ENCODE assay signal across 11 cellular contexts in genomic region chr1:103108525-103109150, GRCh38. TPM values are rescaled to one million over a fixed set of nuclear protein-coding genes. Genes with fewer than 3 reads are reported as not detected.
DNase-seq lines count a peak whose midpoint lies in the region; ATAC-seq, FAIRE-seq and TF ChIP-seq lines count a peak whose summit lies in the region.
"Had no signal": no experiment of that assay in that cellular context is flagged by ENCODE, and none has a peak within 500 bp of the region (broad histone marks: within the 10 kb centered on the region; RNA-seq: fewer than 3 reads in every experiment).

No MANE protein-coding gene starts in this region.

- peak overlapping the region; percentile 51 for H3K4me3 ChIP-seq in A549
- peak overlapping the region; percentile 57 for H3K4me3 ChIP-seq in SJSA1
- H3K4me3 ChIP-seq: BLaER1 had no signal

- H3K4me1 Mint-ChIP-seq in activated T-cell treated with anti-CD3 and anti-CD28 coated beads, Interleukin-2, amount 50 U/mL, for 4 hours (ENCODE audit: low read depth) = peaks cover 4% of the 10 kb centered on the region
- H3K4me1 Mint-ChIP-seq in activated T-helper 17 cell treated with anti-CD3 and anti-CD28 coated beads, Interleukin-2, amount 50 U/mL, for 72 hours = peaks cover 5% of the 10 kb centered on the region

- peaks cover 27% of the 10 kb centered on the region for H3K27me3 Mint-ChIP-seq in activated T-cell treated with anti-CD3 and anti-CD28 coated beads, Interleukin-2, amount 50 U/mL, for 4 hours (ENCODE audit: low read depth)
- peaks cover 22% of the 10 kb centered on the region for H3K27me3 Mint-ChIP-seq in activated T-helper 17 cell treated with anti-CD3 and anti-CD28 coated beads, Interleukin-2, amount 50 U/mL, for 72 hours

- FAIRE-seq in A549 (lab: Jason Lieb, UNC) = no peak

- no peak for TF ChIP-seq EP300 in A549 (IDR thresholded peaks at IDR 0.05)

- 64% methylated on average over 17 of the region's 27 CpGs for WGBS in A549 (ENCODE audit: missing lambda C conversion rate)

- no peak for TF ChIP-seq RAD21 in A549 (conservative IDR thresholded peaks at IDR 0.05 in 1 of 2, IDR thresholded peaks at IDR 0.05 in 1 of 2)

- no peak overlapping the region for H3K4me3 Mint-ChIP-seq in activated T-cell treated with anti-CD3 and anti-CD28 coated beads, Interleukin-2, amount 50 U/mL, for 4 hours
- no peak overlapping the region for H3K4me3 Mint-ChIP-seq in activated T-helper 17 cell treated with anti-CD3 and anti-CD28 coated beads, Interleukin-2, amount 50 U/mL, for 72 hours

- no peaks in the 10 kb centered on the region for H3K27me3 ChIP-seq in SJSA1 (replicated peaks)

- H3K27ac ChIP-seq in A549 (peak overlapping the region; percentile 47 to 61; a peak in 5 of 6 replicates), SJSA1 (peak overlapping the region; percentile 68)
- H3K27ac ChIP-seq: BLaER1 had no signal

- H3K9me3 ChIP-seq in A549 = no peaks in the 10 kb centered on the region
- no peaks in the 10 kb centered on the region for H3K9me3 ChIP-seq in SJSA1 (replicated peaks)

- intact Hi-C loops in head of caudate nucleus (cut with DNase I) = loop anchor here (10.0 kb wide), 1 partner anchor 396 kb away; no protein-coding TSS in a partner anchor

- DNase-seq in A549 (ENCODE audit: low read depth in 1 of 2, low spot score in 1 of 2) (peak in 1 of 2 experiments; percentile 4), SJSA1 (ENCODE audit: low read depth in 1 of 2, low spot score in 2 of 2) (peak; percentile 86 to 90), head of caudate nucleus (peak in 39 of 42 donors; percentile 12 to 68 (median 40)), occipital lobe (lab: John Stamatoyannopoulos, UW) (peak; percentile 38), inferior parietal cortex (ENCODE audit: extremely low spot score) (no peak)
- DNase-seq in activated T-cell treated with anti-CD3 and anti-CD28 coated beads, Interleukin-2, amount 50 U/mL, for 4 hours = no peak
- DNase-seq: activated T-cell treated with anti-CD3 and anti-CD28 coated beads for 4 hours had no signal

- H3K4me1 ChIP-seq in A549 (peaks cover 4% of the 10 kb centered on the region; the same call in 1 of the 3 replicates), SJSA1 (replicated peaks) (peaks cover 42% of the 10 kb centered on the region)
- H3K4me1 ChIP-seq: BLaER1 had no signal

- ATAC-seq in A549 = peak in 1 of 2 experiments; percentile 76; a peak in 3 of 6 replicates
- no peak for ATAC-seq in HG03469 (IDR thresholded peaks at IDR 0.05; ENCODE audit: unreplicated experiment)
- ATAC-seq in activated T-cell treated with anti-CD3 and anti-CD28 coated beads, Interleukin-2, amount 50 U/mL, for 4 hours = no peak
- ATAC-seq in activated T-helper 17 cell treated with anti-CD3 and anti-CD28 coated beads, Interleukin-2, amount 50 U/mL, for 72 hours (replicated peaks) = no peak

- TF ChIP-seq CTCF in A549 (IDR thresholded peaks at IDR 0.05) = no peak

- CTCF ChIA-PET in A549 (lab: Yijun Ruan, JAX) = interaction anchor here (1.5 kb wide), 1 partner anchor 352 kb away, joined by 3 read pairs; no protein-coding TSS in a partner anchor

- H3K9me3 Mint-ChIP-seq in activated T-cell treated with anti-CD3 and anti-CD28 coated beads, Interleukin-2, amount 50 U/mL, for 4 hours = no peaks in the 10 kb centered on the region
- H3K9me3 Mint-ChIP-seq in activated T-helper 17 cell treated with anti-CD3 and anti-CD28 coated beads, Interleukin-2, amount 50 U/mL, for 72 hours = no peaks in the 10 kb centered on the region

- no peaks in the 10 kb centered on the region for H3K36me3 Mint-ChIP-seq in activated T-cell treated with anti-CD3 and anti-CD28 coated beads, Interleukin-2, amount 50 U/mL, for 4 hours (ENCODE audit: insufficient read depth)
- H3K36me3 Mint-ChIP-seq in activated T-helper 17 cell treated with anti-CD3 and anti-CD28 coated beads, Interleukin-2, amount 50 U/mL, for 72 hours (ENCODE audit: low read depth) = no peaks in the 10 kb centered on the region

- no peak for TF ChIP-seq POLR2A in A549 (IDR thresholded peaks at IDR 0.05; ENCODE audit: low read length)

- H3K27ac Mint-ChIP-seq in activated T-helper 17 cell treated with anti-CD3 and anti-CD28 coated beads, Interleukin-2, amount 50 U/mL, for 72 hours = no peak overlapping the region

- POLR2A ChIA-PET in A549 (lab: Yijun Ruan, JAX) = no interaction called here

- H3K36me3 ChIP-seq in SJSA1 = peaks cover 4% of the 10 kb centered on the region
- H3K36me3 ChIP-seq: BLaER1 had no signal

- H3K4me2 ChIP-seq in A549 = peak overlapping the region; percentile 70
- H3K4me2 ChIP-seq: BLaER1 had no signal

TF ChIP-seq in A549, 52 proteins besides CTCF, POLR2A, EP300 and RAD21:
- TF ChIP-seq MYC (IDR thresholded peaks at IDR 0.05; ENCODE audit: borderline replicate concordance, low read length) (no peak), REST (IDR thresholded peaks at IDR 0.05) (no peak), ZSCAN20 (CRISPR knock-in tag; IDR thresholded peaks at IDR 0.05) (no peak), RCOR1 (IDR thresholded peaks at IDR 0.05; ENCODE audit: low read depth, low read length) (no peak), FOSB (CRISPR knock-in tag; IDR thresholded peaks at IDR 0.05) (no peak), USF2 (IDR thresholded peaks at IDR 0.05) (no peak), CBX2 (IDR thresholded peaks at IDR 0.05; ENCODE audit: borderline replicate concordance, low read depth) (no peak), ZFP36 (IDR thresholded peaks at IDR 0.05; ENCODE audit: borderline replicate concordance, partially characterized antibody) (no peak), RNF2 (IDR thresholded peaks at IDR 0.05; ENCODE audit: borderline replicate concordance, low read depth) (no peak), HOXB5 (CRISPR knock-in tag; IDR thresholded peaks at IDR 0.05) (no peak), EHF (CRISPR knock-in tag; IDR thresholded peaks at IDR 0.05) (no peak), SREBF2 (IDR thresholded peaks at IDR 0.05) (no peak), MAX (IDR thresholded peaks at IDR 0.05) (no peak), HOXA7 (CRISPR knock-in tag; IDR thresholded peaks at IDR 0.05) (no peak)

RNA-seq across cellular contexts. Expression of gene COL11A1, which starts 0.3 kb away (rescaled TPM):
- polyA plus RNA-seq in A549 (2011; rRNA removed) = 6.8 and 11.0 TPM in 2 replicates
- polyA plus RNA-seq in A549 (2012; cell fraction: cytosol; rRNA removed) = 1.3 and 1.5 TPM in 2 replicates
- polyA plus RNA-seq in A549 (2012; cell fraction: nucleus; rRNA removed) = 2.0 and 2.3 TPM in 2 replicates
- polyA plus RNA-seq in A549 (2017; fragmentation: RNase III; extraction: RNeasy Plus Mini Kit Qiagen cat#74134 plus additional on column Dnase treatment) = 10.5 to 13.6 TPM (median 13.3 TPM) in 3 replicates
- 4.3 and 4.5 TPM in 2 replicates for polyA minus RNA-seq in A549 (2011; rRNA and poly(A)+ RNA removed)
- 470 and 511 TPM in 2 replicates for total RNA-seq in SJSA1 (2014; rRNA removed; shearing (Covaris generic))
- 45.9 TPM for total RNA-seq in occipital lobe
- not detected for total RNA-seq in activated T-cell treated with anti-CD3 and anti-CD28 coated beads, Interleukin-2, amount 50 U/mL, for 4 hours
- not detected for total RNA-seq in activated T-helper 17 cell treated with anti-CD3 and anti-CD28 coated beads, Interleukin-2, amount 50 U/mL, for 72 hours
- total RNA-seq: lung microvascular endothelial cell had no signal

Comparison
In these comparisons a context has a peak if more than half of its experiments do, and no peak if none do; other contexts are left out.
1. DNase-seq: peak in SJSA1 (2 of 2), head of caudate nucleus (39 of 42) and occipital lobe (single experiment); none in inferior parietal cortex (single experiment) and activated T-cell treated with anti-CD3 and anti-CD28 coated beads, Interleukin-2, amount 50 U/mL, for 4 hours (single experiment).
2. RNA of gene COL11A1, which starts 0.3 kb away (total RNA-seq): 470 to 511 TPM in SJSA1 and 45.9 TPM in occipital lobe (single experiment); not detected in activated T-cell treated with anti-CD3 and anti-CD28 coated beads, Interleukin-2, amount 50 U/mL, for 4 hours and not detected in activated T-helper 17 cell treated with anti-CD3 and anti-CD28 coated beads, Interleukin-2, amount 50 U/mL, for 72 hours; every median in the first group is over 10 times any median in the second.